Comparison of ENCODE assay signal across 9 cellular contexts in genomic region chr3:120160050-120160449, GRCh38.
A peak's percentile ranks its signal among the peaks of the same experiment; 100 is the strongest.
DNase-seq lines count a peak whose midpoint lies in the region; ATAC-seq and TF ChIP-seq lines count a peak whose summit lies in the region.
"Had no signal": no experiment of that assay in that cellular context is flagged by ENCODE, and none has a peak within 500 bp of the region (broad histone marks: within the 10 kb centered on the region; RNA-seq: fewer than 3 reads in every experiment).

No MANE protein-coding gene starts in this region.

- H2AFZ ChIP-seq in GM23338, result peak overlapping the region; percentile 98

- no peaks in the 10 kb centered on the region; the same call in 1 of the 2 replicates for H3K36me3 ChIP-seq in GM23338 (ENCODE audit: insufficient read depth)
- H3K36me3 ChIP-seq in SJSA1, result no peaks in the 10 kb centered on the region

- H3K4me3 Mint-ChIP-seq in GM23338, result no peak overlapping the region
- no peak overlapping the region for H3K4me3 Mint-ChIP-seq in activated T-helper 2 cell treated with anti-CD3 and anti-CD28 coated beads, Interferon-gamma antibody, Interleukin-2, Interleukin-4, amounts not matched to agents 10 μg/mL and 5 μg/mL and 100 μg/mL, durations not matched to agents 14 hours and 24 hours and 36 hours (ENCODE audit: low read depth)
- H3K4me3 Mint-ChIP-seq: activated T-cell treated with anti-CD3 and anti-CD28 coated beads, Interleukin-2, amount 50 U/mL, for 24 hours had no signal

- H3K4me3 ChIP-seq in GM23338 (no peak overlapping the region), SJSA1 (no peak overlapping the region), fibroblast of villous mesenchyme (ENCODE audit: low read depth, low read length) (no peak overlapping the region), skeletal muscle cell (ENCODE audit: low read depth, low read length) (no peak overlapping the region)

- TF ChIP-seq CTCF in GM23338 (conservative IDR thresholded peaks at IDR 0.05; ENCODE audit: low read depth in 2 of 2), result no peak
- no peak for TF ChIP-seq CTCF in fibroblast of villous mesenchyme (IDR thresholded peaks at IDR 0.05; ENCODE audit: insufficient read depth, low read depth, low read length)

- H3K4me1 Mint-ChIP-seq in GM23338, result no peaks in the 10 kb centered on the region; the same call in 2 of the 3 replicates
- no peaks in the 10 kb centered on the region for H3K4me1 Mint-ChIP-seq in activated T-helper 2 cell treated with anti-CD3 and anti-CD28 coated beads, Interferon-gamma antibody, Interleukin-2, Interleukin-4, amounts not matched to agents 10 μg/mL and 5 μg/mL and 100 μg/mL, durations not matched to agents 14 hours and 24 hours and 36 hours (ENCODE audit: low read depth)

- H3K27ac Mint-ChIP-seq in GM23338, result peak overlapping the region; percentile 59; the same call in 1 of the 2 replicates
- H3K27ac Mint-ChIP-seq in activated T-helper 2 cell treated with anti-CD3 and anti-CD28 coated beads, Interferon-gamma antibody, Interleukin-2, Interleukin-4, amounts not matched to agents 10 μg/mL and 5 μg/mL and 100 μg/mL, durations not matched to agents 14 hours and 24 hours and 36 hours, result no peak overlapping the region
- H3K27ac Mint-ChIP-seq: activated T-cell treated with anti-CD3 and anti-CD28 coated beads, Interleukin-2, amount 50 U/mL, for 24 hours had no signal

- no peaks in the 10 kb centered on the region for H4K20me1 ChIP-seq in GM23338 (replicated peaks; ENCODE audit: insufficient read depth)

- H3K4me1 ChIP-seq in GM23338 (ENCODE audit: insufficient read depth) (no peaks in the 10 kb centered on the region), SJSA1 (replicated peaks) (peaks cover 69% of the 10 kb centered on the region)

- peaks cover 6% of the 10 kb centered on the region for H3K27me3 Mint-ChIP-seq in GM23338 (ENCODE audit: insufficient read depth, low read depth, poor library complexity)
- peaks cover 13% of the 10 kb centered on the region for H3K27me3 Mint-ChIP-seq in activated T-helper 2 cell treated with anti-CD3 and anti-CD28 coated beads, Interferon-gamma antibody, Interleukin-2, Interleukin-4, amounts not matched to agents 10 μg/mL and 5 μg/mL and 100 μg/mL, durations not matched to agents 14 hours and 24 hours and 36 hours (ENCODE audit: low read depth)

- peak; percentile 30 for DNase-seq in GM23338 (ENCODE audit: low spot score)
- peak; percentile 52 to 56 for DNase-seq in SJSA1 (ENCODE audit: low read depth in 1 of 2, low spot score in 2 of 2)
- DNase-seq in fibroblast of villous mesenchyme (ENCODE audit: low read depth), result peak; percentile 100
- DNase-seq in skeletal muscle cell (ENCODE audit: low read depth), result peak; percentile 99
- no peak for DNase-seq in activated T-helper 2 cell treated with anti-CD3 and anti-CD28 coated beads, Interferon-gamma antibody, Interleukin-2, Interleukin-4, amounts not matched to agents 10 μg/mL and 5 μg/mL and 100 μg/mL, durations not matched to agents 14 hours and 24 hours and 36 hours (ENCODE audit: low spot score)
- no peak for DNase-seq in stimulated activated CD4-positive, alpha-beta T cell treated with anti-CD3 and anti-CD28 coated beads, Interleukin-2, amount 100 ng/mL, for 24 hours
- DNase-seq: activated T-cell treated with anti-CD3 and anti-CD28 coated beads, Interleukin-2, amount 50 U/mL, for 24 hours had no signal

- H3K9me3 Mint-ChIP-seq in GM23338, result peaks cover 22% of the 10 kb centered on the region
- H3K9me3 Mint-ChIP-seq in activated T-helper 2 cell treated with anti-CD3 and anti-CD28 coated beads, Interferon-gamma antibody, Interleukin-2, Interleukin-4, amounts not matched to agents 10 μg/mL and 5 μg/mL and 100 μg/mL, durations not matched to agents 14 hours and 24 hours and 36 hours, result peaks cover 11% of the 10 kb centered on the region

- intact Hi-C loops in activated T-helper 2 cell treated with anti-CD3 and anti-CD28 coated beads, Interferon-gamma antibody, Interleukin-2, Interleukin-4, amounts not matched to agents 10 μg/mL and 5 μg/mL and 100 μg/mL, durations not matched to agents 14 hours and 24 hours and 36 hours (cut with micrococcal nuclease), result no loop called here

- H3K36me3 Mint-ChIP-seq in GM23338 (ENCODE audit: low read depth), result peaks cover 15% of the 10 kb centered on the region
- H3K36me3 Mint-ChIP-seq in activated T-helper 2 cell treated with anti-CD3 and anti-CD28 coated beads, Interferon-gamma antibody, Interleukin-2, Interleukin-4, amounts not matched to agents 10 μg/mL and 5 μg/mL and 100 μg/mL, durations not matched to agents 14 hours and 24 hours and 36 hours (ENCODE audit: low read depth), result no peaks in the 10 kb centered on the region

- H3K27ac ChIP-seq in GM23338 (ENCODE audit: low read depth) (no peak overlapping the region), SJSA1 (peak overlapping the region; percentile 31)

- H3K79me2 ChIP-seq in GM23338 (replicated peaks; ENCODE audit: insufficient read depth), result no peaks in the 10 kb centered on the region

- H3K9me2 ChIP-seq in GM23338 (ENCODE audit: insufficient read depth), result peaks cover 3% of the 10 kb centered on the region

- ATAC-seq in GM23338, result peak; percentile 43
- no peak for ATAC-seq in GM21786 (IDR thresholded peaks at IDR 0.05; ENCODE audit: unreplicated experiment)
- no peak for ATAC-seq in HG03280 (IDR thresholded peaks at IDR 0.05; ENCODE audit: unreplicated experiment)

- peaks cover 12% of the 10 kb centered on the region for H3K9me3 ChIP-seq in SJSA1 (replicated peaks)

- H3K4me2 ChIP-seq in GM23338, result no peak overlapping the region

- H3F3A ChIP-seq in GM23338 (replicated peaks; ENCODE audit: low read depth), result no peaks in the 10 kb centered on the region

- H3K27me3 ChIP-seq in GM23338 (ENCODE audit: insufficient read depth) (no peaks in the 10 kb centered on the region), SJSA1 (replicated peaks) (no peaks in the 10 kb centered on the region)

TF ChIP-seq in GM23338, 12 proteins besides CTCF, POLR2A, EP300 and RAD21 (continues in another document):
- TF ChIP-seq ETS1 (IDR thresholded peaks at IDR 0.05) (no peak), ZNF331 (CRISPR knock-in tag; IDR thresholded peaks at IDR 0.05; ENCODE audit: low read depth) (no peak), REST (IDR thresholded peaks at IDR 0.05; ENCODE audit: unreplicated experiment) (no peak), STAT1 (IDR thresholded peaks at IDR 0.05; ENCODE audit: unreplicated experiment) (no peak), POLR2AphosphoS5 (IDR thresholded peaks at IDR 0.05; ENCODE audit: low read depth) (no peak), EZH2phosphoT487 (IDR thresholded peaks at IDR 0.05; ENCODE audit: unreplicated experiment) (no peak), ZNF114 (CRISPR knock-in tag; IDR thresholded peaks at IDR 0.05) (no peak), CREB1 (CRISPR knock-in tag; IDR thresholded peaks at IDR 0.05; ENCODE audit: low read depth) (no peak), JUNB (IDR thresholded peaks at IDR 0.05; ENCODE audit: unreplicated experiment) (no peak)

Comparison
In these comparisons a context has a peak if more than half of its experiments do, and no peak if none do; other contexts are left out.
1. DNase-seq: peak in GM23338 (single experiment), SJSA1 (2 of 2), fibroblast of villous mesenchyme (single experiment) and skeletal muscle cell (single experiment); none in activated T-helper 2 cell treated with anti-CD3 and anti-CD28 coated beads, Interferon-gamma antibody, Interleukin-2, Interleukin-4, amounts not matched to agents 10 μg/mL and 5 μg/mL and 100 μg/mL, durations not matched to agents 14 hours and 24 hours and 36 hours (single experiment) and stimulated activated CD4-positive, alpha-beta T cell treated with anti-CD3 and anti-CD28 coated beads, Interleukin-2, amount 100 ng/mL, for 24 hours (0 of 2).